Comparison of ENCODE assay signal across 1 cellular context in the genomic region with DNA sequence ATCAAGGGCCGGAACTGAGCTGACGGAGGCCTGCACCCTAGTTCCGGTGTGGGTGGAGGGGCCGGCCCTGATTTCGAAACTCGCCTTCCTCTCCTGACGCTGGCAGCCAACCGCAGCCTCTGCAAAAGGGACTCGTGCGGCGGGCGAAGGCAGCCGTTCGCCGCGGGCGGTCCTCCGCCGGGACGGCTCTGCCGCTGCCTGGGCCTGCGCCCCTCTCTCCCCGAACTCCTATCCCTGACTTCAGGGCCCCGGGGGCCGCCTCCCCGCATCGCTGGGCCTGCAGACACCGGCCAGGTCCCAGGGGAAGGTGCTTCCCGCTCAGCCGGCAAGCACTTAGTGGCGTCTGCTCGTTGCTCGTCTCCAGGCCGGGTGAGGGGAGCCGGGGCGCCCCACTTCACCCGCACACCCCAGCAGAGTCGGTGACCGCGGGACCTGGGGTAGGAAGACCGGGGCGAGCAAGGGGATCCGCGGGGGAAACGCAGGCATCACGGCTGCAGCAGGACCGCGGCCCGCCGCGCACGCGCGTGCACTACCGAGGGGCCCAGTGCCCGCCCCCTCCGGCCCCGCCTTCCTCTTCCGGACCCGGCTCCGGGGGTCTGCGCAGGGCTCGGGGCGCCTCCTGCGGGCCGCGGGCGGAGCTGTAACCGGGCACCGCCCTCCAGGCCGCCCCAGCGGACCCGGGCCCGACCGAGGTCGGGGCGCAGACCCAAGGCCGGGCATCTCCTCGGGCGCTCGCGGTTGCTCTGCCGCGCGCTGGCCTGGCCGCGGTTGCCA.
TF ChIP-seq lines count a peak whose summit lies in the region.

No MANE protein-coding gene starts in this region.

TF ChIP-seq in WTC11, 78 proteins besides CTCF, POLR2A, EP300 and RAD21 (continued from another document):
- TF ChIP-seq, protein P1, sequence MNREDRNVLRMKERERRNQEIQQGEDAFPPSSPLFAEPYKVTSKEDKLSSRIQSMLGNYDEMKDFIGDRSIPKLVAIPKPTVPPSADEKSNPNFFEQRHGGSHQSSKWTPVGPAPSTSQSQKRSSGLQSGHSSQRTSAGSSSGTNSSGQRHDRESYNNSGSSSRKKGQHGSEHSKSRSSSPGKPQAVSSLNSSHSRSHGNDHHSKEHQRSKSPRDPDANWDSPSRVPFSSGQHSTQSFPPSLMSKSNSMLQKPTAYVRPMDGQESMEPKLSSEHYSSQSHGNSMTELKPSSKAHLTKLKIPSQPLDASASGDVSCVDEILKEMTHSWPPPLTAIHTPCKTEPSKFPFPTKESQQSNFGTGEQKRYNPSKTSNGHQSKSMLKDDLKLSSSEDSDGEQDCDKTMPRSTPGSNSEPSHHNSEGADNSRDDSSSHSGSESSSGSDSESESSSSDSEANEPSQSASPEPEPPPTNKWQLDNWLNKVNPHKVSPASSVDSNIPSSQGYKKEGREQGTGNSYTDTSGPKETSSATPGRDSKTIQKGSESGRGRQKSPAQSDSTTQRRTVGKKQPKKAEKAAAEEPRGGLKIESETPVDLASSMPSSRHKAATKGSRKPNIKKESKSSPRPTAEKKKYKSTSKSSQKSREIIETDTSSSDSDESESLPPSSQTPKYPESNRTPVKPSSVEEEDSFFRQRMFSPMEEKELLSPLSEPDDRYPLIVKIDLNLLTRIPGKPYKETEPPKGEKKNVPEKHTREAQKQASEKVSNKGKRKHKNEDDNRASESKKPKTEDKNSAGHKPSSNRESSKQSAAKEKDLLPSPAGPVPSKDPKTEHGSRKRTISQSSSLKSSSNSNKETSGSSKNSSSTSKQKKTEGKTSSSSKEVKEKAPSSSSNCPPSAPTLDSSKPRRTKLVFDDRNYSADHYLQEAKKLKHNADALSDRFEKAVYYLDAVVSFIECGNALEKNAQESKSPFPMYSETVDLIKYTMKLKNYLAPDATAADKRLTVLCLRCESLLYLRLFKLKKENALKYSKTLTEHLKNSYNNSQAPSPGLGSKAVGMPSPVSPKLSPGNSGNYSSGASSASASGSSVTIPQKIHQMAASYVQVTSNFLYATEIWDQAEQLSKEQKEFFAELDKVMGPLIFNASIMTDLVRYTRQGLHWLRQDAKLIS (CRISPR knock-in tag; IDR thresholded peaks at IDR 0.05; ENCODE audit: borderline replicate concordance), result 0 out of 2 replicates have a peak, but pooled peaks have one; percentile 74
- TF ChIP-seq ZNF317 (CRISPR knock-in tag; IDR thresholded peaks at IDR 0.05; ENCODE audit: borderline replicate concordance, low read depth), result no peak
TF ChIP-seq in WTC11: peak in this region for 16.
